1 cellular context compared by ENCODE assay signal in genomic region chr6:43436577-43437282, GRCh38.
TF ChIP-seq lines count a peak whose summit lies in the region.

No MANE protein-coding gene starts in this region.

TF ChIP-seq in HepG2, 621 proteins besides CTCF, POLR2A, EP300 and RAD21 (continued from another document and continues in another):
- TF ChIP-seq ZMAT5 (CRISPR knock-in tag; IDR thresholded peaks at IDR 0.05; ENCODE audit: borderline replicate concordance, low read depth) (no peak), SRSF4 (IDR thresholded peaks at IDR 0.05; ENCODE audit: low read depth, low read length, poor library complexity, severe bottlenecking) (no peak), ZNF335 (CRISPR knock-in tag; IDR thresholded peaks at IDR 0.05) (peak; percentile 59; the same call in 1 of the 2 replicates), CC2D1A (CRISPR knock-in tag; IDR thresholded peaks at IDR 0.05) (no peak), ZNF841 (CRISPR knock-in tag; IDR thresholded peaks at IDR 0.05; ENCODE audit: borderline replicate concordance) (no peak), CBX1 (IDR thresholded peaks at IDR 0.05; ENCODE audit: low read depth) (no peak), ZSCAN5A (CRISPR knock-in tag; IDR thresholded peaks at IDR 0.05; ENCODE audit: borderline replicate concordance) (peak; percentile 64; the same call in 1 of the 2 replicates), HOMEZ (CRISPR knock-in tag; IDR thresholded peaks at IDR 0.05; ENCODE audit: low read depth) (peak; percentile 82), ZC3H13 (CRISPR knock-in tag; IDR thresholded peaks at IDR 0.05) (no peak), FLYWCH1 (CRISPR knock-in tag; IDR thresholded peaks at IDR 0.05) (no peak), MIXL1 (CRISPR knock-in tag; IDR thresholded peaks at IDR 0.05) (peak; percentile 79; the same call in 1 of the 2 replicates), SAP130 (CRISPR knock-in tag; IDR thresholded peaks at IDR 0.05; ENCODE audit: low read depth) (peak; percentile 93), TMF1 (CRISPR knock-in tag; IDR thresholded peaks at IDR 0.05; ENCODE audit: low read depth) (peak; percentile 36; the same call in 1 of the 2 replicates), ZFP37 (CRISPR knock-in tag; IDR thresholded peaks at IDR 0.05; ENCODE audit: borderline replicate concordance) (no peak), SYNCRIP (IDR thresholded peaks at IDR 0.05; ENCODE audit: insufficient read depth, low read depth, low read length) (no peak), KAT7 (CRISPR knock-in tag; IDR thresholded peaks at IDR 0.05; ENCODE audit: borderline replicate concordance) (peak; percentile 50; the same call in 1 of the 2 replicates), MTA1 (CRISPR knock-in tag; IDR thresholded peaks at IDR 0.05; ENCODE audit: borderline replicate concordance) (no peak), ZNF121 (CRISPR knock-in tag; IDR thresholded peaks at IDR 0.05) (no peak), ZNF382 (CRISPR knock-in tag; IDR thresholded peaks at IDR 0.05; ENCODE audit: borderline replicate concordance) (no peak), ZFP36 (IDR thresholded peaks at IDR 0.05; ENCODE audit: borderline replicate concordance, low read depth, low read length, partially characterized antibody) (no peak), PAF1 (CRISPR knock-in tag; IDR thresholded peaks at IDR 0.05) (no peak), EED (CRISPR knock-in tag; IDR thresholded peaks at IDR 0.05) (no peak), ZNF720 (CRISPR knock-in tag; IDR thresholded peaks at IDR 0.05) (no peak), PAWR (CRISPR knock-in tag; IDR thresholded peaks at IDR 0.05; ENCODE audit: borderline replicate concordance) (no peak), SALL1 (CRISPR knock-in tag; IDR thresholded peaks at IDR 0.05) (peak; percentile 93), TARDBP (CRISPR knock-in tag; IDR thresholded peaks at IDR 0.05) (peak; percentile 81), ZNF768 (CRISPR knock-in tag; IDR thresholded peaks at IDR 0.05) (no peak), ZKSCAN8 (CRISPR knock-in tag; IDR thresholded peaks at IDR 0.05; ENCODE audit: borderline replicate concordance) (no peak), ZGPAT (CRISPR knock-in tag; IDR thresholded peaks at IDR 0.05) (peak; percentile 79; the same call in 1 of the 2 replicates), EEA1 (CRISPR knock-in tag; IDR thresholded peaks at IDR 0.05; ENCODE audit: borderline replicate concordance) (no peak), PHF21A (CRISPR knock-in tag; IDR thresholded peaks at IDR 0.05) (peak; percentile 85; the same call in 1 of the 2 replicates), ZNF224 (CRISPR knock-in tag; IDR thresholded peaks at IDR 0.05) (no peak; the same call in 1 of the 2 replicates), BRD4 (CRISPR knock-in tag; IDR thresholded peaks at IDR 0.05) (peak; percentile 40; the same call in 1 of the 2 replicates), PBX3 (CRISPR knock-in tag; IDR thresholded peaks at IDR 0.05; ENCODE audit: borderline replicate concordance) (no peak), RNF219 (CRISPR knock-in tag; IDR thresholded peaks at IDR 0.05) (no peak), SP5 (CRISPR knock-in tag; IDR thresholded peaks at IDR 0.05; ENCODE audit: borderline replicate concordance, low read depth) (peak; percentile 63; the same call in 1 of the 2 replicates), GABPA (IDR thresholded peaks at IDR 0.05; ENCODE audit: low read depth, low read length) (no peak), GABPA (CRISPR knock-in tag; IDR thresholded peaks at IDR 0.05; ENCODE audit: low read depth) (no peak), ARID2 (CRISPR knock-in tag; IDR thresholded peaks at IDR 0.05; ENCODE audit: borderline replicate concordance) (peak; percentile 93; the same call in 1 of the 2 replicates), STAG1 (CRISPR knock-in tag; IDR thresholded peaks at IDR 0.05) (no peak), ZSCAN9 (CRISPR knock-in tag; IDR thresholded peaks at IDR 0.05; ENCODE audit: borderline replicate concordance) (peak; percentile 61; the same call in 1 of the 2 replicates), ZNF343 (CRISPR knock-in tag; IDR thresholded peaks at IDR 0.05) (no peak), CEBPZ (IDR thresholded peaks at IDR 0.05; ENCODE audit: low read length) (no peak), ZNF772 (CRISPR knock-in tag; IDR thresholded peaks at IDR 0.05) (no peak; the same call in 1 of the 2 replicates), KAT2B (IDR thresholded peaks at IDR 0.05; ENCODE audit: borderline replicate concordance, low read depth, low read length) (no peak), ZNF609 (CRISPR knock-in tag; IDR thresholded peaks at IDR 0.05; ENCODE audit: borderline replicate concordance) (peak; percentile 49; the same call in 1 of the 2 replicates), TOE1 (CRISPR knock-in tag; IDR thresholded peaks at IDR 0.05) (no peak), ZNF598 (CRISPR knock-in tag; IDR thresholded peaks at IDR 0.05; ENCODE audit: borderline replicate concordance) (no peak), TOPORS (CRISPR knock-in tag; IDR thresholded peaks at IDR 0.05) (peak; percentile 71), ZNF556 (CRISPR knock-in tag; IDR thresholded peaks at IDR 0.05; ENCODE audit: borderline replicate concordance) (no peak), RAD51 (IDR thresholded peaks at IDR 0.05; ENCODE audit: borderline replicate concordance) (no peak)
